14 cellular contexts compared by ENCODE assay signal in genomic region chr4:82522472-82522871, GRCh38. TPM values are rescaled to one million over a fixed set of nuclear protein-coding genes. Genes with fewer than 3 reads are reported as not detected.
DNase-seq lines count a peak whose midpoint lies in the region; ATAC-seq and TF ChIP-seq lines count a peak whose summit lies in the region.
"Had no signal": no experiment of that assay in that cellular context is flagged by ENCODE, and none has a peak within 500 bp of the region (broad histone marks: within the 10 kb centered on the region; RNA-seq: fewer than 3 reads in every experiment).

No MANE protein-coding gene starts in this region.

- H3K36me3 ChIP-seq in Caco-2 (ENCODE audit: control insufficient read depth, insufficient read depth, low read length) (no peaks in the 10 kb centered on the region), GM23338 (ENCODE audit: insufficient read depth) (no peaks in the 10 kb centered on the region), ascending aorta (no peaks in the 10 kb centered on the region), body of pancreas (replicated peaks in 1 of 2; ENCODE audit: insufficient read depth in 1 of 2, low read depth in 2 of 2) (no peaks in the 10 kb centered on the region)

- H3K27ac ChIP-seq in GM23338 (ENCODE audit: low read depth) (no peak overlapping the region), ascending aorta (no peak overlapping the region), body of pancreas (no peak overlapping the region)

- H3K9me3 Mint-ChIP-seq in Caco-2 (ENCODE audit: unreplicated experiment) (no peaks in the 10 kb centered on the region), GM23338 (no peaks in the 10 kb centered on the region), nephron (no peaks in the 10 kb centered on the region)
- H3K9me3 Mint-ChIP-seq: CD4-positive, alpha-beta memory T cell; HFFc6 had no signal

- peaks cover 31% of the 10 kb centered on the region for H3K4me1 Mint-ChIP-seq in Caco-2 (ENCODE audit: low read depth, unreplicated experiment)
- peaks cover 26% of the 10 kb centered on the region for H3K4me1 Mint-ChIP-seq in GM23338
- H3K4me1 Mint-ChIP-seq in nephron: peaks cover 12% of the 10 kb centered on the region
- H3K4me1 Mint-ChIP-seq: CD4-positive, alpha-beta memory T cell had no signal

- H3F3A ChIP-seq in GM23338 (replicated peaks; ENCODE audit: low read depth): no peaks in the 10 kb centered on the region

- no TSS peak for BruUV-seq in Caco-2 (replicated peaks; lab: Mats Ljungman, UMichigan)

- TF ChIP-seq POLR2A in body of pancreas (IDR thresholded peaks at IDR 0.05): no peak

- H3K4me2 ChIP-seq in GM23338: no peak overlapping the region

- H3K27ac Mint-ChIP-seq in Caco-2 (ENCODE audit: unreplicated experiment) (peak overlapping the region; percentile 4), GM23338 (no peak overlapping the region), nephron (peak overlapping the region in 2 of 3 experiments; percentile 28 to 52)
- H3K27ac Mint-ChIP-seq: CD4-positive, alpha-beta memory T cell; HFFc6 had no signal

- no peak overlapping the region for H2AFZ ChIP-seq in GM23338

- ATAC-seq in GM23338: no peak
- ATAC-seq in body of pancreas: no peak
- ATAC-seq: HCT116 had no signal

- DNase-seq in Caco-2: no peak
- peak; percentile 12 for DNase-seq in GM23338 (ENCODE audit: low spot score)
- DNase-seq in ascending aorta (ENCODE audit: low spot score in 2 of 2): no peak
- no peak for DNase-seq in body of pancreas
- no peak for DNase-seq in NCI-H2227 (lab: John Stamatoyannopoulos, UW; ENCODE audit: unreplicated experiment)
- DNase-seq: C1 segment of cervical spinal cord; CD4-positive, alpha-beta memory T cell; COR-L47; DMS153; DND-41; HFFc6 had no signal

- 91 to 94% methylated on average over 4 of the region's 4 CpGs for WGBS in body of pancreas, 2 donors

- H3K27me3 Mint-ChIP-seq in Caco-2 (ENCODE audit: insufficient read depth, unreplicated experiment) (no peaks in the 10 kb centered on the region), GM23338 (ENCODE audit: insufficient read depth, low read depth, poor library complexity) (no peaks in the 10 kb centered on the region), nephron (ENCODE audit: low read depth) (peaks cover 4% of the 10 kb centered on the region)

- H3K36me3 Mint-ChIP-seq in Caco-2 (ENCODE audit: insufficient read depth, unreplicated experiment) (peaks cover 5% of the 10 kb centered on the region), GM23338 (ENCODE audit: low read depth) (no peaks in the 10 kb centered on the region), nephron (ENCODE audit: low read depth) (no peaks in the 10 kb centered on the region)
- H3K36me3 Mint-ChIP-seq: CD4-positive, alpha-beta memory T cell had no signal

- no peak overlapping the region for H3K4me3 Mint-ChIP-seq in Caco-2 (ENCODE audit: unreplicated experiment)
- no peak overlapping the region for H3K4me3 Mint-ChIP-seq in GM23338
- no peak overlapping the region for H3K4me3 Mint-ChIP-seq in nephron
- H3K4me3 Mint-ChIP-seq: CD4-positive, alpha-beta memory T cell; HFFc6 had no signal

- POLR2A ChIA-PET in Caco-2 (lab: Charles Lee): no interaction called here

- CTCF ChIA-PET in Caco-2 (lab: Charles Lee): no interaction called here

- TF ChIP-seq CTCF in Caco-2 (IDR thresholded peaks at IDR 0.05; ENCODE audit: insufficient read depth in 1 of 2, low read depth in 1 of 2, low read length in 1 of 2, severe bottlenecking in 1 of 2, unreplicated experiment in 1 of 2) (no peak), GM23338 (conservative IDR thresholded peaks at IDR 0.05; ENCODE audit: low read depth in 2 of 2) (no peak), nephron (IDR thresholded peaks at IDR 0.05; ENCODE audit: unreplicated experiment in 3 of 3) (no peak), ascending aorta (IDR thresholded peaks at IDR 0.05) (no peak), body of pancreas (IDR thresholded peaks at IDR 0.05) (no peak)

- H3K79me2 ChIP-seq in GM23338 (replicated peaks; ENCODE audit: insufficient read depth): no peaks in the 10 kb centered on the region

- no peaks in the 10 kb centered on the region for H3K9me2 ChIP-seq in GM23338 (ENCODE audit: insufficient read depth)

- H3K27me3 ChIP-seq in Caco-2 (replicated peaks; ENCODE audit: control insufficient read depth, insufficient read depth, low read length) (no peaks in the 10 kb centered on the region), GM23338 (ENCODE audit: insufficient read depth) (no peaks in the 10 kb centered on the region), ascending aorta (no peaks in the 10 kb centered on the region), body of pancreas (no peaks in the 10 kb centered on the region)

- intact Hi-C loops in Caco-2 (cut with micrococcal nuclease; ENCODE audit: unreplicated experiment) (no loop called here), ascending aorta (cut with DNase I) (no loop called here), body of pancreas (cut with DNase I) (no loop called here)

- no peaks in the 10 kb centered on the region for H4K20me1 ChIP-seq in GM23338 (replicated peaks; ENCODE audit: insufficient read depth)

- H3K9me3 ChIP-seq in Caco-2 (no peaks in the 10 kb centered on the region), ascending aorta (no peaks in the 10 kb centered on the region), body of pancreas (no peaks in the 10 kb centered on the region)

- H3K4me3 ChIP-seq in Caco-2 (ENCODE audit: low read depth, low read length) (no peak overlapping the region), GM23338 (no peak overlapping the region), ascending aorta (no peak overlapping the region), body of pancreas (no peak overlapping the region)

- H3K4me1 ChIP-seq in Caco-2 (peaks cover 38% of the 10 kb centered on the region), GM23338 (ENCODE audit: insufficient read depth) (peaks cover 26% of the 10 kb centered on the region), ascending aorta (no peaks in the 10 kb centered on the region), body of pancreas (no peaks in the 10 kb centered on the region)

- TF ChIP-seq RAD21 in Ishikawa (IDR thresholded peaks at IDR 0.05; ENCODE audit: low read depth): no peak

- TF ChIP-seq EP300 in Ishikawa (IDR thresholded peaks at IDR 0.05; ENCODE audit: borderline replicate concordance): no peak

TF ChIP-seq in GM23338, 12 proteins besides CTCF, POLR2A, EP300 and RAD21 (continues in another document):
- peak; percentile 53 for TF ChIP-seq REST (IDR thresholded peaks at IDR 0.05; ENCODE audit: unreplicated experiment)
- TF ChIP-seq STAT1 (IDR thresholded peaks at IDR 0.05; ENCODE audit: unreplicated experiment): no peak

TF ChIP-seq in Ishikawa, 13 proteins besides CTCF, POLR2A, EP300 and RAD21:
- TF ChIP-seq ZBTB7A (IDR thresholded peaks at IDR 0.05; ENCODE audit: low read depth) (no peak), REST (IDR thresholded peaks at IDR 0.05; ENCODE audit: low read depth) (peak; percentile 51; the same call in 1 of the 2 replicates), TCF12 (IDR thresholded peaks at IDR 0.05; ENCODE audit: low read depth) (no peak)

RNA-seq across cellular contexts. Expression of gene TMEM150C, which starts 39.3 kb away (rescaled TPM):
- total RNA-seq in Caco-2 (2022) (5.0 and 5.7 TPM in 2 replicates), ascending aorta (5.4 TPM), body of pancreas (1 to 10 TPM; 5.2 to 5.6 TPM)
- total RNA-seq in GM23338 (2014; rRNA removed; shearing (Covaris generic)): 1.9 and 4.0 TPM in 2 replicates
- polyA plus RNA-seq in GM23338 (2016; fragmentation: Nextera tagmentation; extraction: Ambion mirVana): 1.5 and 1.7 TPM in 2 replicates
- total RNA-seq: CD4-positive, alpha-beta memory T cell; HFFc6 had no signal
